In genomic region chr10:70404036-70404905, GRCh38 we compare ENCODE assay signal across 1 cellular context.
TF ChIP-seq lines count a peak whose summit lies in the region.

Gene EIF4EBP2, plus strand, starts transcription at chr10:70404145. Its CDS starts 257 bp downstream, at chr10:70404402.

TF ChIP-seq in K562, 482 proteins besides CTCF, POLR2A, EP300 and RAD21 (continued from another document):
- TF ChIP-seq GMEB1 (CRISPR knock-in tag; IDR thresholded peaks at IDR 0.05): no peak
- TF ChIP-seq RNF2 (IDR thresholded peaks at IDR 0.05): 0 out of 2 replicates have a peak, but pooled peaks have one; percentile 67
- TF ChIP-seq BDP1 (IDR thresholded peaks at IDR 0.05; ENCODE audit: insufficient read depth, insufficient read length): no peak
- peak; percentile 83 for TF ChIP-seq FIP1L1 (IDR thresholded peaks at IDR 0.05; ENCODE audit: low read depth, low read length, poor library complexity, severe bottlenecking)
- peak; percentile 34; the same call in 1 of the 2 replicates for TF ChIP-seq SMARCA4 (IDR thresholded peaks at IDR 0.05)
- 0 out of 4 replicates have a peak, but pooled peaks of 1 of the 2 experiments have one; percentile 52 for TF ChIP-seq SIN3A (IDR thresholded peaks at IDR 0.05; ENCODE audit: borderline replicate concordance in 2 of 2, control insufficient read depth in 1 of 2, low read depth in 2 of 2, low read length in 2 of 2)
- peak; percentile 79 for TF ChIP-seq SMAD4 (CRISPR knock-in tag; conservative IDR thresholded peaks at IDR 0.05)
- TF ChIP-seq ZBTB43 (CRISPR knock-in tag; IDR thresholded peaks at IDR 0.05): peak; percentile 93
- TF ChIP-seq YBX1 (IDR thresholded peaks at IDR 0.05): no peak
- peak; percentile 11 for TF ChIP-seq HNRNPK (IDR thresholded peaks at IDR 0.05; ENCODE audit: low read depth, low read length, poor library complexity, severe bottlenecking)
- peak; percentile 94 for TF ChIP-seq GABPB1 (CRISPR knock-in tag; IDR thresholded peaks at IDR 0.05)
- no peak for TF ChIP-seq RNF219 (CRISPR knock-in tag; IDR thresholded peaks at IDR 0.05)
- TF ChIP-seq ERF (CRISPR knock-in tag; IDR thresholded peaks at IDR 0.05): peak; percentile 88; the same call in 1 of the 2 replicates
- TF ChIP-seq ZNF165 (CRISPR knock-in tag; IDR thresholded peaks at IDR 0.05; ENCODE audit: borderline replicate concordance): no peak
- TF ChIP-seq TAF1 (IDR thresholded peaks at IDR 0.05; ENCODE audit: control insufficient read depth, extremely low read depth, insufficient read depth, low read length, severe bottlenecking): peak; percentile 99
